8 cellular contexts compared by ENCODE assay signal in genomic region chr4:139665079-139665689, GRCh38. TPM values are rescaled to one million over a fixed set of nuclear protein-coding genes. Genes with fewer than 3 reads are reported as not detected.
DNase-seq lines count a peak whose midpoint lies in the region; ATAC-seq, FAIRE-seq and TF ChIP-seq lines count a peak whose summit lies in the region.

No MANE protein-coding gene starts in this region.

- peak overlapping the region; percentile 79 for H3K4me3 Mint-ChIP-seq in activated T-cell treated with anti-CD3 and anti-CD28 coated beads, Interleukin-2, amount 50 U/mL, for 24 hours

- no peak for FAIRE-seq in kidney (lab: Jason Lieb, UNC)

- H3K4me3 ChIP-seq in kidney (ENCODE audit: low read length in 2 of 2): peak overlapping the region; percentile 76 to 79
- peak overlapping the region; percentile 36 to 55 (median 54) for H3K4me3 ChIP-seq in tibial nerve

- H3K4me1 ChIP-seq in kidney (ENCODE audit: control insufficient read depth in 1 of 2, insufficient read depth in 1 of 2, low read depth in 1 of 2, low read length in 2 of 2) (peaks cover 22 to 29% of the 10 kb centered on the region in 2 donors), tibial nerve (peaks cover 0 to 36% (median 0%) of the 10 kb centered on the region in 4 donors)

- no peak for TF ChIP-seq CTCF in kidney (IDR thresholded peaks at IDR 0.05; ENCODE audit: borderline replicate concordance, extremely low read depth, insufficient read depth)
- TF ChIP-seq CTCF in tibial nerve (IDR thresholded peaks at IDR 0.05): no peak

- intact Hi-C loops in kidney (cut with DNase I): no loop called here

- H3K27ac Mint-ChIP-seq in activated T-cell treated with anti-CD3 and anti-CD28 coated beads, Interleukin-2, amount 50 U/mL, for 24 hours: peak overlapping the region; percentile 79
- H3K27ac Mint-ChIP-seq in activated naive CD4-positive, alpha-beta T cell treated with anti-CD3 and anti-CD28 coated beads, Interleukin-2, amount 50 U/mL, for 72 hours: peak overlapping the region; percentile 86 to 93

- H3K27ac ChIP-seq in kidney (ENCODE audit: low read depth in 2 of 2, low read length in 2 of 2) (peak overlapping the region; percentile 92 to 96), tibial nerve (peak overlapping the region; percentile 46 to 88 (median 78))

- H3K9me3 Mint-ChIP-seq in activated T-cell treated with anti-CD3 and anti-CD28 coated beads, Interleukin-2, amount 50 U/mL, for 24 hours: no peaks in the 10 kb centered on the region
- H3K9me3 Mint-ChIP-seq in activated naive CD4-positive, alpha-beta T cell treated with anti-CD3 and anti-CD28 coated beads, Interleukin-2, amount 50 U/mL, for 72 hours: peaks cover 0 to 5% of the 10 kb centered on the region in 2 donors

- H3K36me3 ChIP-seq in kidney (ENCODE audit: control insufficient read depth in 1 of 2, insufficient read depth in 2 of 2, low read length in 2 of 2) (no peaks in the 10 kb centered on the region), tibial nerve (no peaks in the 10 kb centered on the region)

- TF ChIP-seq EP300 in tibial nerve (IDR thresholded peaks at IDR 0.05): peak in 1 of 2 donors; percentile 38

- H3K9me3 ChIP-seq in kidney (ENCODE audit: control insufficient read depth in 1 of 2, low read length in 2 of 2): no peaks in the 10 kb centered on the region
- H3K9me3 ChIP-seq in tibial nerve: no peaks in the 10 kb centered on the region

- peak overlapping the region; percentile 50 to 81 for H3K9ac ChIP-seq in kidney (ENCODE audit: low read length in 2 of 2)

- no peaks in the 10 kb centered on the region for H3K27me3 Mint-ChIP-seq in activated T-cell treated with anti-CD3 and anti-CD28 coated beads, Interleukin-2, amount 50 U/mL, for 24 hours

- WGBS in tibial nerve, 2 donors: 76 to 77% methylated on average over 10 of the region's 10 CpGs

- H3K4me1 Mint-ChIP-seq in activated T-cell treated with anti-CD3 and anti-CD28 coated beads, Interleukin-2, amount 50 U/mL, for 24 hours (ENCODE audit: low read depth): peaks cover 25% of the 10 kb centered on the region

- no peaks in the 10 kb centered on the region for H3K27me3 ChIP-seq in tibial nerve

- DNase-seq in activated T-cell treated with anti-CD3 and anti-CD28 coated beads, Interleukin-2, amount 50 U/mL, for 24 hours: no peak
- DNase-seq in activated T-cell treated with anti-CD3 and anti-CD28 coated beads, Interleukin-2, amount 50 U/mL, for 48 hours: no peak
- DNase-seq in activated naive CD4-positive, alpha-beta T cell treated with anti-CD3 and anti-CD28 coated beads, Interleukin-2, amount 50 U/mL, for 72 hours (ENCODE audit: low spot score in 2 of 2): peak in 1 of 2 donors; percentile 28
- no peak for DNase-seq in kidney
- no peak for DNase-seq in tibial nerve (ENCODE audit: low spot score in 2 of 2)
- DNase-seq in NCI-H345 treated with DMSO at 0.1 percent for 48 hours (lab: John Stamatoyannopoulos, UW; ENCODE audit: unreplicated experiment): no peak
- DNase-seq in NCI-H146 treated with DMSO at 0.1 percent for 48 hours (lab: John Stamatoyannopoulos, UW; ENCODE audit: unreplicated experiment): no peak

- peak; percentile 36 to 64 for ATAC-seq in activated naive CD4-positive, alpha-beta T cell treated with anti-CD3 and anti-CD28 coated beads, Interleukin-2, amount 50 U/mL, for 72 hours
- no peak for ATAC-seq in HG02571 (IDR thresholded peaks at IDR 0.05; ENCODE audit: unreplicated experiment)

- TF ChIP-seq POLR2A in tibial nerve (IDR thresholded peaks at IDR 0.05): no peak

- no peaks in the 10 kb centered on the region for H3K36me3 Mint-ChIP-seq in activated T-cell treated with anti-CD3 and anti-CD28 coated beads, Interleukin-2, amount 50 U/mL, for 24 hours (ENCODE audit: low read depth)
- peaks cover 0 to 33% of the 10 kb centered on the region in 2 donors for H3K36me3 Mint-ChIP-seq in activated naive CD4-positive, alpha-beta T cell treated with anti-CD3 and anti-CD28 coated beads, Interleukin-2, amount 50 U/mL, for 72 hours

RNA-seq across cellular contexts. Expression of gene MGST2, which starts 0.4 kb away (rescaled TPM):
- 10 to 100 TPM; 18.0 to 40.4 TPM for total RNA-seq in activated naive CD4-positive, alpha-beta T cell treated with anti-CD3 and anti-CD28 coated beads, Interleukin-2, amount 50 U/mL, for 72 hours
- total RNA-seq in kidney (62.8 TPM), tibial nerve (10 to 100 TPM; 12.2 to 27.3 (median 26.8) TPM)
- 168 TPM for polyA plus RNA-seq in kidney (ENCODE audit: insufficient read depth, low read depth, low replicate concordance)
